17 cellular contexts compared by ENCODE assay signal in genomic region chr9:126885089-126885753, GRCh38. TPM values are rescaled to one million over a fixed set of nuclear protein-coding genes. Genes with fewer than 3 reads are reported as not detected.
DNase-seq lines count a peak whose midpoint lies in the region; ATAC-seq and TF ChIP-seq lines count a peak whose summit lies in the region.
"Had no signal": no experiment of that assay in that cellular context is flagged by ENCODE, and none has a peak within 500 bp of the region (broad histone marks: within the 10 kb centered on the region; RNA-seq: fewer than 3 reads in every experiment).

No MANE protein-coding gene starts in this region.

- H3K23ac ChIP-seq in mesenchymal stem cell (ENCODE audit: low read length in 2 of 2) = no peak overlapping the region

- no peak overlapping the region for H3K18ac ChIP-seq in mesenchymal stem cell (ENCODE audit: low read depth in 1 of 2, low read length in 2 of 2)

- no peak overlapping the region for H2BK120ac ChIP-seq in mesenchymal stem cell (ENCODE audit: low read depth, low read length)

- no peak overlapping the region for H2BK12ac ChIP-seq in mesenchymal stem cell (ENCODE audit: low read length in 2 of 2)

- in situ Hi-C loops in HAP-1 (cut with MboI; ENCODE audit: low sequenced_read_pairs) = no loop called here

- H2BK15ac ChIP-seq in mesenchymal stem cell (ENCODE audit: low read depth, poor library complexity, severe bottlenecking) = no peak overlapping the region

- H3K4me1 ChIP-seq in mesenchymal stem cell (ENCODE audit: control insufficient read depth, insufficient read depth, low read depth, low read length) (peaks cover 8% of the 10 kb centered on the region), HAP-1 (peaks cover 9% of the 10 kb centered on the region)

- H2BK5ac ChIP-seq in mesenchymal stem cell (ENCODE audit: low read depth, low read length, poor library complexity, severe bottlenecking) = no peak overlapping the region

- no peak for TF ChIP-seq CTCF in fibroblast of mammary gland (conservative IDR thresholded peaks at IDR 0.05; ENCODE audit: control insufficient read depth, insufficient read depth, low read depth, low read length)

- H3K36me3 ChIP-seq in mesenchymal stem cell (ENCODE audit: control insufficient read depth in 1 of 2, insufficient read depth in 2 of 2, low read depth in 1 of 2, low read length in 2 of 2) (peaks cover 22 to 41% of the 10 kb centered on the region in 2 experiments), HAP-1 (replicated peaks) (peaks cover 16% of the 10 kb centered on the region)

- H3K9ac ChIP-seq in mesenchymal stem cell (ENCODE audit: low read length) = no peak overlapping the region

- no peak overlapping the region for H2AFZ ChIP-seq in mesenchymal stem cell (ENCODE audit: low read depth, low read length)

- H3K14ac ChIP-seq in mesenchymal stem cell (ENCODE audit: low read length in 2 of 2) = no peak overlapping the region

- no peak overlapping the region for H4K8ac ChIP-seq in mesenchymal stem cell (ENCODE audit: low read length)

- DNase-seq in AG08395 (ENCODE audit: low spot score) = peak; percentile 22
- DNase-seq in HS-5 (ENCODE audit: low read depth) = peak; percentile 24
- peak; percentile 42 for DNase-seq in fibroblast of mammary gland (ENCODE audit: low read depth)
- DNase-seq in mesenchymal stem cell = peak; percentile 17
- no peak for DNase-seq in glomerular visceral epithelial cell (ENCODE audit: extremely low spot score)
- no peak for DNase-seq in HAP-1 (ENCODE audit: low spot score in 2 of 2)
- DNase-seq in stimulated activated CD4-positive, alpha-beta T cell treated with anti-CD3 and anti-CD28 coated beads, Interleukin-2, amount 100 ng/mL, for 24 hours = no peak
- DNase-seq: ACHN; activated B cell treated with CpG ODN at 0.5 μM for 24 hours; activated CD8-positive, alpha-beta memory T cell treated with anti-CD3 and anti-CD28 coated beads, Interleukin-2, amount 10 ng/mL, durations not matched to agents 7 days and 5 days; activated effector memory CD4-positive, alpha-beta T cell treated with anti-CD3 and anti-CD28 coated beads, Interleukin-2, amount 50 U/mL, for 16 hours; cortex of kidney; GDM1; mesendoderm; upper lobe of left lung had no signal

- 95% methylated on average over 4 of the region's 6 CpGs for WGBS in mesenchymal stem cell

- no peak for ATAC-seq in HG03039 (IDR thresholded peaks at IDR 0.05; ENCODE audit: unreplicated experiment)
- ATAC-seq: activated CD8-positive, alpha-beta memory T cell treated with anti-CD3 and anti-CD28 coated beads, Interleukin-2, amount 10 ng/mL, durations not matched to agents 7 days and 5 days had no signal

- no peak overlapping the region for H3K4me2 ChIP-seq in mesenchymal stem cell (ENCODE audit: low read length, poor library complexity, severe bottlenecking)

- H3K4me3 ChIP-seq in fibroblast of mammary gland (ENCODE audit: control insufficient read depth, low read depth, low read length) (no peak overlapping the region), mesenchymal stem cell (ENCODE audit: insufficient read depth in 1 of 2, low read depth in 1 of 2, low read length in 2 of 2) (no peak overlapping the region), HAP-1 (no peak overlapping the region)
- H3K4me3 ChIP-seq: esophagus muscularis mucosa, upper lobe of left lung had no signal

- no peak overlapping the region for H3K27ac ChIP-seq in mesenchymal stem cell (ENCODE audit: low read length, poor library complexity, severe bottlenecking)

- H3K4ac ChIP-seq in mesenchymal stem cell (ENCODE audit: low read depth in 1 of 2, low read length in 2 of 2) = no peak overlapping the region

- H4K91ac ChIP-seq in mesenchymal stem cell (ENCODE audit: low read length) = no peak overlapping the region

- H3K27me3 ChIP-seq in mesenchymal stem cell (ENCODE audit: control insufficient read depth in 1 of 2, insufficient read depth in 1 of 2, low read length in 2 of 2) = peaks cover 0 to 6% of the 10 kb centered on the region in 2 experiments
- no peaks in the 10 kb centered on the region for H3K27me3 ChIP-seq in HAP-1 (ENCODE audit: low read depth)
- H3K27me3 ChIP-seq: esophagus muscularis mucosa, upper lobe of left lung had no signal

- H3K79me1 ChIP-seq in mesenchymal stem cell (replicated peaks; ENCODE audit: low read length, poor library complexity, severe bottlenecking) = peaks cover 28% of the 10 kb centered on the region

- H3K9me3 ChIP-seq in mesenchymal stem cell (ENCODE audit: control insufficient read depth, low read length) (no peaks in the 10 kb centered on the region), HAP-1 (no peaks in the 10 kb centered on the region)
- H3K9me3 ChIP-seq: esophagus muscularis mucosa, upper lobe of left lung had no signal

- no peak overlapping the region for H2AK5ac ChIP-seq in mesenchymal stem cell (ENCODE audit: low read length, severe bottlenecking)

RNA-seq across cellular contexts. Expression of gene ZBTB34, which starts 24.8 kb away (rescaled TPM):
- polyA plus RNA-seq in mesenchymal stem cell (2013, experiment 1 of 2) = 6.7 TPM
- 6.5 TPM for polyA plus RNA-seq in mesenchymal stem cell (2013, experiment 2 of 2)

RNA-seq across cellular contexts. Expression of gene RALGPS1, which starts 29.4 kb away (rescaled TPM):
- 1.6 TPM for polyA plus RNA-seq in mesenchymal stem cell (2013, experiment 1 of 2)
- polyA plus RNA-seq in mesenchymal stem cell (2013, experiment 2 of 2) = 1.6 TPM

Comparison
In these comparisons a context has a peak if more than half of its experiments do, and no peak if none do; other contexts are left out.
1. DNase-seq: peak in AG08395 (single experiment), HS-5 (single experiment), fibroblast of mammary gland (single experiment) and mesenchymal stem cell (single experiment); none in glomerular visceral epithelial cell (single experiment), HAP-1 (0 of 2) and stimulated activated CD4-positive, alpha-beta T cell treated with anti-CD3 and anti-CD28 coated beads, Interleukin-2, amount 100 ng/mL, for 24 hours (0 of 2).